Comparison of ENCODE assay signal across 1 cellular context in genomic region chr4:75702919-75703411, GRCh38.
TF ChIP-seq lines count a peak whose summit lies in the region.

No MANE protein-coding gene starts in this region.

TF ChIP-seq in HepG2, 621 proteins besides CTCF, POLR2A, EP300 and RAD21 (continued from another document and continues in another):
- TF ChIP-seq, protein P1, sequence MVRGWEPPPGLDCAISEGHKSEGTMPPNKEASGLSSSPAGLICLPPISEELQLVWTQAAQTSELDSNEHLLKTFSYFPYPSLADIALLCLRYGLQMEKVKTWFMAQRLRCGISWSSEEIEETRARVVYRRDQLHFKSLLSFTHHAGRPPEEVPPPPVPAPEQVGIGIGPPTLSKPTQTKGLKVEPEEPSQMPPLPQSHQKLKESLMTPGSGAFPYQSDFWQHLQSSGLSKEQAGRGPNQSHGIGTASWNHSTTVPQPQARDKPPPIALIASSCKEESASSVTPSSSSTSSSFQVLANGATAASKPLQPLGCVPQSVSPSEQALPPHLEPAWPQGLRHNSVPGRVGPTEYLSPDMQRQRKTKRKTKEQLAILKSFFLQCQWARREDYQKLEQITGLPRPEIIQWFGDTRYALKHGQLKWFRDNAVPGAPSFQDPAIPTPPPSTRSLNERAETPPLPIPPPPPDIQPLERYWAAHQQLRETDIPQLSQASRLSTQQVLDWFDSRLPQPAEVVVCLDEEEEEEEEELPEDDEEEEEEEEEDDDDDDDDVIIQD (CRISPR knock-in tag; IDR thresholded peaks at IDR 0.05; ENCODE audit: low read depth): 0 out of 2 replicates have a peak, but pooled peaks have one; percentile 43
- no peak for TF ChIP-seq SOX13 (IDR thresholded peaks at IDR 0.05)
- peak in 1 of 2 experiments; percentile 56; a peak in 1 of 4 replicates for TF ChIP-seq SOX13 (CRISPR knock-in tag; conservative IDR thresholded peaks at IDR 0.05 in 1 of 2, IDR thresholded peaks at IDR 0.05 in 1 of 2)
- TF ChIP-seq YEATS4 (CRISPR knock-in tag; IDR thresholded peaks at IDR 0.05; ENCODE audit: borderline replicate concordance): peak; percentile 59; the same call in 1 of the 2 replicates
- peak; percentile 45; the same call in 1 of the 2 replicates for TF ChIP-seq SOX5 (CRISPR knock-in tag; IDR thresholded peaks at IDR 0.05; ENCODE audit: borderline replicate concordance)
- TF ChIP-seq RXRA (CRISPR knock-in tag; IDR thresholded peaks at IDR 0.05): no peak
- TF ChIP-seq GFI1 (CRISPR knock-in tag; IDR thresholded peaks at IDR 0.05; ENCODE audit: borderline replicate concordance): peak; percentile 18; the same call in 1 of the 2 replicates
- TF ChIP-seq DRAP1 (CRISPR knock-in tag; IDR thresholded peaks at IDR 0.05): peak; percentile 71
- no peak for TF ChIP-seq ZNF224 (CRISPR knock-in tag; IDR thresholded peaks at IDR 0.05)
- TF ChIP-seq NR2F1 (CRISPR knock-in tag; IDR thresholded peaks at IDR 0.05): no peak
- no peak for TF ChIP-seq EZH2 (conservative IDR thresholded peaks at IDR 0.05; ENCODE audit: low read depth, low read length)
- TF ChIP-seq, protein P2, sequence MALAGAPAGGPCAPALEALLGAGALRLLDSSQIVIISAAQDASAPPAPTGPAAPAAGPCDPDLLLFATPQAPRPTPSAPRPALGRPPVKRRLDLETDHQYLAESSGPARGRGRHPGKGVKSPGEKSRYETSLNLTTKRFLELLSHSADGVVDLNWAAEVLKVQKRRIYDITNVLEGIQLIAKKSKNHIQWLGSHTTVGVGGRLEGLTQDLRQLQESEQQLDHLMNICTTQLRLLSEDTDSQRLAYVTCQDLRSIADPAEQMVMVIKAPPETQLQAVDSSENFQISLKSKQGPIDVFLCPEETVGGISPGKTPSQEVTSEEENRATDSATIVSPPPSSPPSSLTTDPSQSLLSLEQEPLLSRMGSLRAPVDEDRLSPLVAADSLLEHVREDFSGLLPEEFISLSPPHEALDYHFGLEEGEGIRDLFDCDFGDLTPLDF (CRISPR knock-in tag; IDR thresholded peaks at IDR 0.05): no peak
- TF ChIP-seq ZBTB38 (CRISPR knock-in tag; IDR thresholded peaks at IDR 0.05): no peak
- peak; percentile 98 for TF ChIP-seq ZKSCAN8 (CRISPR knock-in tag; IDR thresholded peaks at IDR 0.05; ENCODE audit: borderline replicate concordance)
- TF ChIP-seq XRCC5 (optimal IDR thresholded peaks at IDR 0.05; ENCODE audit: low read length): peak; percentile 30
- no peak for TF ChIP-seq MYPOP (CRISPR knock-in tag; IDR thresholded peaks at IDR 0.05)
- 0 out of 2 replicates have a peak, but pooled peaks have one; percentile 18 for TF ChIP-seq ZNF709 (CRISPR knock-in tag; IDR thresholded peaks at IDR 0.05)
- peak; percentile 80 for TF ChIP-seq ARID5B (CRISPR knock-in tag; IDR thresholded peaks at IDR 0.05)
- TF ChIP-seq SMYD3 (CRISPR knock-in tag; IDR thresholded peaks at IDR 0.05): 0 out of 2 replicates have a peak, but pooled peaks have one; percentile 44
- no peak for TF ChIP-seq NR2F6 (IDR thresholded peaks at IDR 0.05)
- peak; percentile 10; the same call in 1 of the 2 replicates for TF ChIP-seq NR2F6 (CRISPR knock-in tag; IDR thresholded peaks at IDR 0.05)
- TF ChIP-seq SOX6 (IDR thresholded peaks at IDR 0.05): no peak
- peak; percentile 72 for TF ChIP-seq SOX6 (CRISPR knock-in tag; IDR thresholded peaks at IDR 0.05)
- TF ChIP-seq ARNTL (CRISPR knock-in tag; IDR thresholded peaks at IDR 0.05): no peak
- TF ChIP-seq ZFP90 (CRISPR knock-in tag; IDR thresholded peaks at IDR 0.05; ENCODE audit: borderline replicate concordance): 0 out of 2 replicates have a peak, but pooled peaks have one; percentile 23
- no peak for TF ChIP-seq ZNF850 (CRISPR knock-in tag; conservative IDR thresholded peaks at IDR 0.05)
- no peak for TF ChIP-seq CHCHD3 (CRISPR knock-in tag; IDR thresholded peaks at IDR 0.05)
- no peak for TF ChIP-seq BRD4 (CRISPR knock-in tag; IDR thresholded peaks at IDR 0.05)
- peak; percentile 69 for TF ChIP-seq ASH2L (IDR thresholded peaks at IDR 0.05; ENCODE audit: insufficient read length, low read depth, low read length)
- TF ChIP-seq, protein P3, sequence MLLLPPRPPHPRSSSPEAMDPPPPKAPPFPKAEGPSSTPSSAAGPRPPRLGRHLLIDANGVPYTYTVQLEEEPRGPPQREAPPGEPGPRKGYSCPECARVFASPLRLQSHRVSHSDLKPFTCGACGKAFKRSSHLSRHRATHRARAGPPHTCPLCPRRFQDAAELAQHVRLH (CRISPR knock-in tag; IDR thresholded peaks at IDR 0.05; ENCODE audit: borderline replicate concordance, low read depth): 0 out of 2 replicates have a peak, but pooled peaks have one; percentile 38
- TF ChIP-seq, protein P4, sequence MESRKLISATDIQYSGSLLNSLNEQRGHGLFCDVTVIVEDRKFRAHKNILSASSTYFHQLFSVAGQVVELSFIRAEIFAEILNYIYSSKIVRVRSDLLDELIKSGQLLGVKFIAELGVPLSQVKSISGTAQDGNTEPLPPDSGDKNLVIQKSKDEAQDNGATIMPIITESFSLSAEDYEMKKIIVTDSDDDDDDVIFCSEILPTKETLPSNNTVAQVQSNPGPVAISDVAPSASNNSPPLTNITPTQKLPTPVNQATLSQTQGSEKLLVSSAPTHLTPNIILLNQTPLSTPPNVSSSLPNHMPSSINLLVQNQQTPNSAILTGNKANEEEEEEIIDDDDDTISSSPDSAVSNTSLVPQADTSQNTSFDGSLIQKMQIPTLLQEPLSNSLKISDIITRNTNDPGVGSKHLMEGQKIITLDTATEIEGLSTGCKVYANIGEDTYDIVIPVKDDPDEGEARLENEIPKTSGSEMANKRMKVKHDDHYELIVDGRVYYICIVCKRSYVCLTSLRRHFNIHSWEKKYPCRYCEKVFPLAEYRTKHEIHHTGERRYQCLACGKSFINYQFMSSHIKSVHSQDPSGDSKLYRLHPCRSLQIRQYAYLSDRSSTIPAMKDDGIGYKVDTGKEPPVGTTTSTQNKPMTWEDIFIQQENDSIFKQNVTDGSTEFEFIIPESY (CRISPR knock-in tag; IDR thresholded peaks at IDR 0.05): no peak
- TF ChIP-seq EHMT2 (IDR thresholded peaks at IDR 0.05; ENCODE audit: borderline replicate concordance, low read depth, low read length): no peak
- TF ChIP-seq LCORL (IDR thresholded peaks at IDR 0.05): no peak
- TF ChIP-seq LCORL (CRISPR knock-in tag; IDR thresholded peaks at IDR 0.05): peak; percentile 56; the same call in 1 of the 2 replicates
- TF ChIP-seq, protein P5, sequence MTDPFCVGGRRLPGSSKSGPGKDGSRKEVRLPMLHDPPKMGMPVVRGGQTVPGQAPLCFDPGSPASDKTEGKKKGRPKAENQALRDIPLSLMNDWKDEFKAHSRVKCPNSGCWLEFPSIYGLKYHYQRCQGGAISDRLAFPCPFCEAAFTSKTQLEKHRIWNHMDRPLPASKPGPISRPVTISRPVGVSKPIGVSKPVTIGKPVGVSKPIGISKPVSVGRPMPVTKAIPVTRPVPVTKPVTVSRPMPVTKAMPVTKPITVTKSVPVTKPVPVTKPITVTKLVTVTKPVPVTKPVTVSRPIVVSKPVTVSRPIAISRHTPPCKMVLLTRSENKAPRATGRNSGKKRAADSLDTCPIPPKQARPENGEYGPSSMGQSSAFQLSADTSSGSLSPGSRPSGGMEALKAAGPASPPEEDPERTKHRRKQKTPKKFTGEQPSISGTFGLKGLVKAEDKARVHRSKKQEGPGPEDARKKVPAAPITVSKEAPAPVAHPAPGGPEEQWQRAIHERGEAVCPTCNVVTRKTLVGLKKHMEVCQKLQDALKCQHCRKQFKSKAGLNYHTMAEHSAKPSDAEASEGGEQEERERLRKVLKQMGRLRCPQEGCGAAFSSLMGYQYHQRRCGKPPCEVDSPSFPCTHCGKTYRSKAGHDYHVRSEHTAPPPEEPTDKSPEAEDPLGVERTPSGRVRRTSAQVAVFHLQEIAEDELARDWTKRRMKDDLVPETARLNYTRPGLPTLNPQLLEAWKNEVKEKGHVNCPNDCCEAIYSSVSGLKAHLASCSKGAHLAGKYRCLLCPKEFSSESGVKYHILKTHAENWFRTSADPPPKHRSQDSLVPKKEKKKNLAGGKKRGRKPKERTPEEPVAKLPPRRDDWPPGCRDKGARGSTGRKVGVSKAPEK (CRISPR knock-in tag; IDR thresholded peaks at IDR 0.05; ENCODE audit: borderline replicate concordance): 0 out of 2 replicates have a peak, but pooled peaks have one; percentile 17
- no peak for TF ChIP-seq ZNF503 (CRISPR knock-in tag; IDR thresholded peaks at IDR 0.05)
- TF ChIP-seq ZUFSP (CRISPR knock-in tag; IDR thresholded peaks at IDR 0.05; ENCODE audit: borderline replicate concordance): no peak
- no peak for TF ChIP-seq FOXP1 (IDR thresholded peaks at IDR 0.05)
- 0 out of 2 replicates have a peak, but pooled peaks have one; percentile 22 for TF ChIP-seq FOXP1 (CRISPR knock-in tag; IDR thresholded peaks at IDR 0.05)
- TF ChIP-seq SKIL (CRISPR knock-in tag; IDR thresholded peaks at IDR 0.05; ENCODE audit: borderline replicate concordance): peak; percentile 36; the same call in 1 of the 2 replicates
- no peak for TF ChIP-seq SRF (IDR thresholded peaks at IDR 0.05; ENCODE audit: low read depth, low read length)
- no peak for TF ChIP-seq KLF9 (CRISPR knock-in tag; IDR thresholded peaks at IDR 0.05; ENCODE audit: low read depth)
